Comparison of ENCODE assay signal across 8 cellular contexts in genomic region chr2:172285010-172285621, GRCh38.
DNase-seq lines count a peak whose midpoint lies in the region; ATAC-seq, FAIRE-seq and TF ChIP-seq lines count a peak whose summit lies in the region.

No MANE protein-coding gene starts in this region.

- intact Hi-C loops in A673 (cut with micrococcal nuclease; ENCODE audit: unreplicated experiment), result no loop called here
- intact Hi-C loops in activated T-helper 1 cell treated with anti-CD3 and anti-CD28 coated beads, Interleukin-12 subunit alpha, Interleukin-12 subunit beta, Interleukin-2, Interleukin-4 antibody, amounts not matched to agents 30 ng/mL and 10 ng/mL and 1 ng/mL, durations not matched to agents 14 hours and 24 hours and 36 hours (cut with micrococcal nuclease), result no loop called here

- H3K27ac ChIP-seq in A673 (ENCODE audit: low read depth, low read length, poor library complexity, severe bottlenecking) (no peak overlapping the region), VCaP (peak overlapping the region; percentile 38; the same call in 1 of the 2 replicates)

- H3K27ac Mint-ChIP-seq in activated CD8-positive, alpha-beta memory T cell treated with anti-CD3 and anti-CD28 coated beads, Interleukin-2, amount 10 ng/mL, durations not matched to agents 7 days and 5 days, result no peak overlapping the region
- H3K27ac Mint-ChIP-seq in activated T-helper 1 cell treated with anti-CD3 and anti-CD28 coated beads, Interleukin-12 subunit alpha, Interleukin-12 subunit beta, Interleukin-2, Interleukin-4 antibody, amounts not matched to agents 30 ng/mL and 10 ng/mL and 1 ng/mL, durations not matched to agents 14 hours and 24 hours and 36 hours, result no peak overlapping the region

- FAIRE-seq in HTR-8/SVneo (lab: Jason Lieb, UNC), result no peak

- no TSS peak for BruUV-seq in A673 (replicated peaks; lab: Mats Ljungman, UMichigan)

- peaks cover 17% of the 10 kb centered on the region for H3K4me1 ChIP-seq in A673 (ENCODE audit: insufficient read depth, low read length, poor library complexity, severe bottlenecking)

- H3K9me3 ChIP-seq in A673 (ENCODE audit: low read depth, low read length, poor library complexity, severe bottlenecking), result no peaks in the 10 kb centered on the region

- H3K36me3 Mint-ChIP-seq in activated CD8-positive, alpha-beta memory T cell treated with anti-CD3 and anti-CD28 coated beads, Interleukin-2, amount 10 ng/mL, durations not matched to agents 7 days and 5 days, result no peaks in the 10 kb centered on the region
- no peaks in the 10 kb centered on the region for H3K36me3 Mint-ChIP-seq in activated T-helper 1 cell treated with anti-CD3 and anti-CD28 coated beads, Interleukin-12 subunit alpha, Interleukin-12 subunit beta, Interleukin-2, Interleukin-4 antibody, amounts not matched to agents 30 ng/mL and 10 ng/mL and 1 ng/mL, durations not matched to agents 14 hours and 24 hours and 36 hours (ENCODE audit: low read depth)

- no peak overlapping the region for H3K4me3 Mint-ChIP-seq in activated CD8-positive, alpha-beta memory T cell treated with anti-CD3 and anti-CD28 coated beads, Interleukin-2, amount 10 ng/mL, durations not matched to agents 7 days and 5 days
- H3K4me3 Mint-ChIP-seq in activated T-helper 1 cell treated with anti-CD3 and anti-CD28 coated beads, Interleukin-12 subunit alpha, Interleukin-12 subunit beta, Interleukin-2, Interleukin-4 antibody, amounts not matched to agents 30 ng/mL and 10 ng/mL and 1 ng/mL, durations not matched to agents 14 hours and 24 hours and 36 hours, result no peak overlapping the region

- H3K27me3 ChIP-seq in A673 (replicated peaks; ENCODE audit: insufficient read depth, low read depth, low read length, poor library complexity), result no peaks in the 10 kb centered on the region

- H3K27me3 Mint-ChIP-seq in activated CD8-positive, alpha-beta memory T cell treated with anti-CD3 and anti-CD28 coated beads, Interleukin-2, amount 10 ng/mL, durations not matched to agents 7 days and 5 days, result no peaks in the 10 kb centered on the region
- H3K27me3 Mint-ChIP-seq in activated T-helper 1 cell treated with anti-CD3 and anti-CD28 coated beads, Interleukin-12 subunit alpha, Interleukin-12 subunit beta, Interleukin-2, Interleukin-4 antibody, amounts not matched to agents 30 ng/mL and 10 ng/mL and 1 ng/mL, durations not matched to agents 14 hours and 24 hours and 36 hours (ENCODE audit: insufficient read depth), result peaks cover 2% of the 10 kb centered on the region

- H3K4me1 Mint-ChIP-seq in activated CD8-positive, alpha-beta memory T cell treated with anti-CD3 and anti-CD28 coated beads, Interleukin-2, amount 10 ng/mL, durations not matched to agents 7 days and 5 days, result peaks cover 8% of the 10 kb centered on the region
- H3K4me1 Mint-ChIP-seq in activated T-helper 1 cell treated with anti-CD3 and anti-CD28 coated beads, Interleukin-12 subunit alpha, Interleukin-12 subunit beta, Interleukin-2, Interleukin-4 antibody, amounts not matched to agents 30 ng/mL and 10 ng/mL and 1 ng/mL, durations not matched to agents 14 hours and 24 hours and 36 hours (ENCODE audit: low read depth), result peaks cover 12% of the 10 kb centered on the region

- CTCF ChIA-PET in A673 (lab: Charles Lee), result interaction anchor here (0.6 kb wide), 1 partner anchor 51 kb away, joined by 11 read pairs; no protein-coding TSS in a partner anchor
- CTCF ChIA-PET in activated CD8-positive, alpha-beta memory T cell treated with anti-CD3 and anti-CD28 coated beads, Interleukin-2, amount 10 ng/mL, durations not matched to agents 7 days and 5 days (lab: Charles Lee), result no interaction called here

- TF ChIP-seq CTCF in A673 (conservative IDR thresholded peaks at IDR 0.05; ENCODE audit: low read depth, low read length) (no peak), VCaP (conservative IDR thresholded peaks at IDR 0.05) (no peak)

- POLR2A ChIA-PET in A673 (lab: Charles Lee; ENCODE audit: low non-redundant PET), result no interaction called here

- H3K4me3 ChIP-seq in A673 (ENCODE audit: low read depth, low read length, poor library complexity, severe bottlenecking), result no peak overlapping the region

- H3K9me3 Mint-ChIP-seq in activated CD8-positive, alpha-beta memory T cell treated with anti-CD3 and anti-CD28 coated beads, Interleukin-2, amount 10 ng/mL, durations not matched to agents 7 days and 5 days (ENCODE audit: low read depth), result no peaks in the 10 kb centered on the region
- H3K9me3 Mint-ChIP-seq in activated T-helper 1 cell treated with anti-CD3 and anti-CD28 coated beads, Interleukin-12 subunit alpha, Interleukin-12 subunit beta, Interleukin-2, Interleukin-4 antibody, amounts not matched to agents 30 ng/mL and 10 ng/mL and 1 ng/mL, durations not matched to agents 14 hours and 24 hours and 36 hours, result no peaks in the 10 kb centered on the region

- H3K36me3 ChIP-seq in A673 (ENCODE audit: insufficient read depth, low read length, poor library complexity, severe bottlenecking), result no peaks in the 10 kb centered on the region

- peak; percentile 75 for DNase-seq in A673 (ENCODE audit: low spot score)
- DNase-seq in HTR-8/SVneo (ENCODE audit: insufficient read length, low spot score), result peak; percentile 59
- peak; percentile 87 for DNase-seq in islet precursor cell
- DNase-seq in stimulated activated CD4-positive, alpha-beta T cell treated with anti-CD3 and anti-CD28 coated beads, Interleukin-2, amount 100 ng/mL, for 24 hours, result no peak
- no peak for DNase-seq in activated CD8-positive, alpha-beta memory T cell treated with anti-CD3 and anti-CD28 coated beads, Interleukin-2, amount 10 ng/mL, durations not matched to agents 7 days and 5 days
- no peak for DNase-seq in activated T-helper 1 cell treated with anti-CD3 and anti-CD28 coated beads, Interleukin-12 subunit alpha, Interleukin-12 subunit beta, Interleukin-2, Interleukin-4 antibody, amounts not matched to agents 30 ng/mL and 10 ng/mL and 1 ng/mL, durations not matched to agents 14 hours and 24 hours and 36 hours (ENCODE audit: low spot score)
- DNase-seq in NCI-H1048 (lab: John Stamatoyannopoulos, UW), result no peak

- ATAC-seq in activated CD8-positive, alpha-beta memory T cell treated with anti-CD3 and anti-CD28 coated beads, Interleukin-2, amount 10 ng/mL, durations not matched to agents 7 days and 5 days, result no peak

Comparison
In these comparisons a context has a peak if more than half of its experiments do, and no peak if none do; other contexts are left out.
1. DNase-seq: peak in A673 (single experiment), HTR-8/SVneo (single experiment) and islet precursor cell (single experiment); none in stimulated activated CD4-positive, alpha-beta T cell treated with anti-CD3 and anti-CD28 coated beads, Interleukin-2, amount 100 ng/mL, for 24 hours (0 of 2), activated CD8-positive, alpha-beta memory T cell treated with anti-CD3 and anti-CD28 coated beads, Interleukin-2, amount 10 ng/mL, durations not matched to agents 7 days and 5 days (single experiment), activated T-helper 1 cell treated with anti-CD3 and anti-CD28 coated beads, Interleukin-12 subunit alpha, Interleukin-12 subunit beta, Interleukin-2, Interleukin-4 antibody, amounts not matched to agents 30 ng/mL and 10 ng/mL and 1 ng/mL, durations not matched to agents 14 hours and 24 hours and 36 hours (single experiment) and NCI-H1048 (single experiment).